In genomic region chr6:6684365-6684833, GRCh38 we compare ENCODE assay signal across 9 cellular contexts.
DNase-seq lines count a peak whose midpoint lies in the region; ATAC-seq and TF ChIP-seq lines count a peak whose summit lies in the region.
"Had no signal": no experiment of that assay in that cellular context is flagged by ENCODE, and none has a peak within 500 bp of the region (broad histone marks: within the 10 kb centered on the region; RNA-seq: fewer than 3 reads in every experiment).

No MANE protein-coding gene starts in this region.

- intact Hi-C loops in natural killer cell (cut with micrococcal nuclease) (no loop called here), Right ventricle myocardium inferior (cut with DNase I) (no loop called here), psoas muscle (cut with DNase I) (no loop called here), upper lobe of right lung (cut with DNase I) (no loop called here)

- H3K36me3 Mint-ChIP-seq in natural killer cell = no peaks in the 10 kb centered on the region
- H3K36me3 Mint-ChIP-seq: naive thymus-derived CD8-positive, alpha-beta T cell had no signal

- peaks cover 0 to 10% of the 10 kb centered on the region in 2 donors for H3K27me3 Mint-ChIP-seq in natural killer cell (ENCODE audit: low read depth in 2 of 2)

- 49 to 56% (median 51%) methylated on average over 11 of the region's 11 CpGs for WGBS in psoas muscle, 3 donors

- ATAC-seq in GM21723 (IDR thresholded peaks at IDR 0.05; ENCODE audit: unreplicated experiment) = peak; percentile 75
- ATAC-seq in natural killer cell = peak; percentile 62 to 76 (median 65)
- ATAC-seq in Right ventricle myocardium inferior = no peak
- no peak for ATAC-seq in psoas muscle
- ATAC-seq in upper lobe of right lung = no peak
- ATAC-seq: naive thymus-derived CD8-positive, alpha-beta T cell had no signal

- H3K4me1 ChIP-seq in psoas muscle = peaks cover 21% of the 10 kb centered on the region
- peaks cover 53% of the 10 kb centered on the region for H3K4me1 ChIP-seq in upper lobe of right lung

- TF ChIP-seq POLR2A in GM18526 (IDR thresholded peaks at IDR 0.05; ENCODE audit: extremely low read depth, insufficient read length) = peak; percentile 23
- TF ChIP-seq POLR2A in NB4 (IDR thresholded peaks at IDR 0.05; ENCODE audit: extremely low read depth, insufficient read length) = no peak

- H3K27ac Mint-ChIP-seq in natural killer cell = no peak overlapping the region
- H3K27ac Mint-ChIP-seq: naive thymus-derived CD8-positive, alpha-beta T cell had no signal

- H3K4me3 ChIP-seq in NB4 (ENCODE audit: low read depth, low read length) (no peak overlapping the region), psoas muscle (no peak overlapping the region), upper lobe of right lung (no peak overlapping the region)

- H3K36me3 ChIP-seq in psoas muscle (ENCODE audit: insufficient read depth in 1 of 2, low read depth in 1 of 2) (no peaks in the 10 kb centered on the region), upper lobe of right lung (no peaks in the 10 kb centered on the region)

- H3K4me1 Mint-ChIP-seq in natural killer cell = peaks cover 16 to 17% of the 10 kb centered on the region in 2 donors

- DNase-seq in NB4 (ENCODE audit: low read depth) (peak; percentile 11), natural killer cell (no peak), Right ventricle myocardium inferior (ENCODE audit: missing footprints) (no peak), hepatic stellate cell (ENCODE audit: low spot score) (no peak), psoas muscle (no peak), upper lobe of right lung (no peak)
- DNase-seq: naive thymus-derived CD8-positive, alpha-beta T cell had no signal

- H3K9me3 ChIP-seq in psoas muscle = no peaks in the 10 kb centered on the region
- no peaks in the 10 kb centered on the region for H3K9me3 ChIP-seq in upper lobe of right lung

- H3K9me3 Mint-ChIP-seq in natural killer cell = no peaks in the 10 kb centered on the region
- H3K9me3 Mint-ChIP-seq: naive thymus-derived CD8-positive, alpha-beta T cell had no signal

- no peak for TF ChIP-seq CTCF in NB4 (IDR thresholded peaks at IDR 0.05; ENCODE audit: low read depth, low read length)
- TF ChIP-seq CTCF in natural killer cell (IDR thresholded peaks at IDR 0.05) = no peak
- no peak for TF ChIP-seq CTCF in psoas muscle (IDR thresholded peaks at IDR 0.05)
- TF ChIP-seq CTCF in upper lobe of right lung (IDR thresholded peaks at IDR 0.05) = no peak

- H3K27me3 ChIP-seq in psoas muscle (ENCODE audit: insufficient read depth in 3 of 3, low read length in 2 of 3) = no peaks in the 10 kb centered on the region
- H3K27me3 ChIP-seq in upper lobe of right lung = no peaks in the 10 kb centered on the region

- H3K27ac ChIP-seq in psoas muscle = no peak overlapping the region
- no peak overlapping the region for H3K27ac ChIP-seq in upper lobe of right lung

- H3K4me3 Mint-ChIP-seq in natural killer cell = no peak overlapping the region

Comparison
In these comparisons a context has a peak if more than half of its experiments do, and no peak if none do; other contexts are left out.
1. ATAC-seq: peak in GM21723 (single experiment) and natural killer cell (3 of 3); none in Right ventricle myocardium inferior (single experiment), psoas muscle (0 of 4) and upper lobe of right lung (single experiment).